Comparison of ENCODE assay signal across 23 cellular contexts in the genomic region with DNA sequence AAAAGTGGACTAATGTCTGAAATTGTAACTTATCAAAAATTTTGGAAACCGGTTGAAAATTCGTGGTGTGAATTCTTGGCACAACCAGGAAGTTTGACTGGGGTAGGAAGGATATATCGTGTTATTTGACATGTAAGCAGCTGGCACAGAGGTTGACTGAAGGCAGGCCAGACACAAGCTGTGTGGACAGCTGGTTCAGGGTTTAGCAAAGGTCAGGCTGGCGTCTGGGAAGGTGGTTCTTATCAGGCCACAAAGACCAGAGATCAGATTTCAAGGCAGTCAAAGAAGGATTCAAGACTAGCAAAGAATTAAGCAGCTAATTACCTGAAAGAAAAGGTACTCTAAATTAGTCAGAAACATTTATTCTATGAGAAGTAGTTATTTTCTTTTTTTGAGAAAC.
A peak's percentile ranks its signal among the peaks of the same experiment; 100 is the strongest.
DNase-seq lines count a peak whose midpoint lies in the region; FAIRE-seq and TF ChIP-seq lines count a peak whose summit lies in the region.
"Had no signal": no experiment of that assay in that cellular context is flagged by ENCODE, and none has a peak within 500 bp of the region (broad histone marks: within the 10 kb centered on the region; RNA-seq: fewer than 3 reads in every experiment).

No MANE protein-coding gene starts in this region.

- DNase-seq in D341Med (ENCODE audit: low spot score) (peak; percentile 30), H7 (peak; percentile 8), SHP77 treated with DMSO at 0.1 percent for 48 hours (lab: John Stamatoyannopoulos, UW) (peak; percentile 69), iPS-NIHi11 (ENCODE audit: low spot score) (peak; percentile 39), NCI-H1436 (lab: John Stamatoyannopoulos, UW) (no peak), NCI-H1092 treated with DMSO at 0.1 percent for 48 hours (lab: John Stamatoyannopoulos, UW) (no peak), GM12891 (ENCODE audit: insufficient read length, low spot score) (no peak), amniotic stem cell (lab: John Stamatoyannopoulos, UW) (no peak)
- DNase-seq: activated CD4-positive, alpha-beta T cell treated with anti-CD3 and anti-CD28 coated beads for 4 hours; activated naive CD4-positive, alpha-beta T cell; activated T-cell treated with anti-CD3 and anti-CD28 coated beads, Interleukin-2, amount 50 U/mL, for 4 hours; brain microvascular endothelial cell; effector memory CD4-positive, alpha-beta T cell; foreskin keratinocyte; KG1; NCI-H2227 treated with DMSO at 0.1 percent for 48 hours; posterior cingulate gyrus; sigmoid colon; stimulated activated naive CD8-positive, alpha-beta T cell treated with anti-CD3 and anti-CD28 coated beads, Interleukin-15, amount 100 ng/mL, for 72 hours; thyroid gland had no signal

- H3K36me3 ChIP-seq in H7 (replicated peaks; ENCODE audit: control insufficient read depth, insufficient read depth, low read length), result no peaks in the 10 kb centered on the region
- H3K36me3 ChIP-seq: BLaER1, brain microvascular endothelial cell, sigmoid colon, thyroid gland had no signal

- TF ChIP-seq POLR2A in GM12891 (IDR thresholded peaks at IDR 0.05; ENCODE audit: low read depth, low read length), result no peak

- no peak overlapping the region for H3K4me3 ChIP-seq in H7 (ENCODE audit: insufficient read depth, low read depth, low read length)
- H3K4me3 ChIP-seq: BLaER1, sigmoid colon, thyroid gland had no signal

- H3K27me3 ChIP-seq in H7 (ENCODE audit: control insufficient read depth, insufficient read depth, low read length), result no peaks in the 10 kb centered on the region
- H3K27me3 ChIP-seq: BLaER1, brain microvascular endothelial cell, foreskin keratinocyte, sigmoid colon, thyroid gland had no signal

- no peak for FAIRE-seq in GM12891 (lab: Jason Lieb, UNC)
- FAIRE-seq: HTR-8/SVneo, islet of Langerhans had no signal

TF ChIP-seq in GM12891, 5 proteins besides CTCF, POLR2A, EP300 and RAD21:
- no peak for TF ChIP-seq SPI1 (IDR thresholded peaks at IDR 0.05; ENCODE audit: low read depth, low read length)

Comparison
In these comparisons a context has a peak if more than half of its experiments do, and no peak if none do; other contexts are left out.
1. DNase-seq: peak in D341Med (single experiment), H7 (single experiment), SHP77 treated with DMSO at 0.1 percent for 48 hours (single experiment) and iPS-NIHi11 (single experiment); none in NCI-H1436 (single experiment), NCI-H1092 treated with DMSO at 0.1 percent for 48 hours (single experiment), GM12891 (single experiment) and amniotic stem cell (single experiment).